15 cellular contexts compared by ENCODE assay signal in genomic region chr15:77487479-77487861, GRCh38.
DNase-seq lines count a peak whose midpoint lies in the region; ATAC-seq, FAIRE-seq and TF ChIP-seq lines count a peak whose summit lies in the region.
"Had no signal": no experiment of that assay in that cellular context is flagged by ENCODE, and none has a peak within 500 bp of the region (broad histone marks: within the 10 kb centered on the region; RNA-seq: fewer than 3 reads in every experiment).

No MANE protein-coding gene starts in this region.

- no peak overlapping the region for H3K4me3 Mint-ChIP-seq in progenitor cell of endocrine pancreas (ENCODE audit: low read depth)
- H3K4me3 Mint-ChIP-seq: activated B cell treated with CpG ODN at 0.5 μM for 24 hours had no signal

- in situ Hi-C loops in Panc1 (cut with HindIII; ENCODE audit: low pct_unique_long_range_greater_than_20kb, low sequenced_read_pairs) = no loop called here

- H3K4me3 ChIP-seq in Panc1 (ENCODE audit: low read depth in 2 of 2, low read length in 2 of 2) = no peak overlapping the region
- no peak overlapping the region for H3K4me3 ChIP-seq in cardiac muscle cell
- H3K4me3 ChIP-seq: dorsolateral prefrontal cortex had no signal

- peak; percentile 40 for FAIRE-seq in GM19239 (lab: Jason Lieb, UNC)

- TF ChIP-seq CTCF in Panc1 (IDR thresholded peaks at IDR 0.05) (no peak), cardiac muscle cell (IDR thresholded peaks at IDR 0.05; ENCODE audit: low read depth, low read length) (no peak), progenitor cell of endocrine pancreas (IDR thresholded peaks at IDR 0.05; ENCODE audit: unreplicated experiment) (no peak)

- peaks cover 10% of the 10 kb centered on the region for H3K36me3 Mint-ChIP-seq in progenitor cell of endocrine pancreas (ENCODE audit: insufficient read depth)

- peak overlapping the region; percentile 42 for H3K27ac Mint-ChIP-seq in progenitor cell of endocrine pancreas
- H3K27ac Mint-ChIP-seq: activated B cell treated with CpG ODN at 0.5 μM for 24 hours had no signal

- POLR2A ChIA-PET in Panc1 (lab: Charles Lee) = no interaction called here

- H3K9me3 ChIP-seq in Panc1 (ENCODE audit: control insufficient read depth, insufficient read depth, low read depth, low read length) (no peaks in the 10 kb centered on the region), cardiac muscle cell (ENCODE audit: low read depth) (no peaks in the 10 kb centered on the region)

- H3K27me3 ChIP-seq in Panc1 (ENCODE audit: control insufficient read depth, insufficient read depth, low read length) (no peaks in the 10 kb centered on the region), cardiac muscle cell (no peaks in the 10 kb centered on the region)
- H3K27me3 ChIP-seq: dorsolateral prefrontal cortex had no signal

- H3K4me1 Mint-ChIP-seq in progenitor cell of endocrine pancreas (ENCODE audit: low read depth) = no peaks in the 10 kb centered on the region

- ATAC-seq in Panc1 = no peak
- ATAC-seq in GM19324 (IDR thresholded peaks at IDR 0.05; ENCODE audit: low FRiP score, unreplicated experiment) = no peak
- no peak for ATAC-seq in HG03432 (IDR thresholded peaks at IDR 0.05; ENCODE audit: unreplicated experiment)

- H3K9me3 Mint-ChIP-seq in progenitor cell of endocrine pancreas (ENCODE audit: low read depth) = no peaks in the 10 kb centered on the region
- H3K9me3 Mint-ChIP-seq: activated B cell treated with CpG ODN at 0.5 μM for 24 hours had no signal

- BruUV-seq in Panc1 (replicated peaks; lab: Mats Ljungman, UMichigan) = no TSS peak

- H3K27me3 Mint-ChIP-seq in progenitor cell of endocrine pancreas = no peaks in the 10 kb centered on the region
- H3K27me3 Mint-ChIP-seq: activated B cell treated with CpG ODN at 0.5 μM for 24 hours had no signal

- CTCF ChIA-PET in Panc1 (lab: Charles Lee) = no interaction called here

- intact Hi-C loops in Panc1 (cut with micrococcal nuclease; ENCODE audit: unreplicated experiment) = no loop called here

- H3K36me3 ChIP-seq in Panc1 (ENCODE audit: control insufficient read depth, insufficient read depth, low read length) (peaks cover 3% of the 10 kb centered on the region), cardiac muscle cell (peaks cover 3% of the 10 kb centered on the region)

- H3K4me1 ChIP-seq in Panc1 (ENCODE audit: control insufficient read depth, insufficient read depth, low read length) (peaks cover 25% of the 10 kb centered on the region), cardiac muscle cell (ENCODE audit: low read depth) (peaks cover 41% of the 10 kb centered on the region)

- no peak for DNase-seq in GM19239 (ENCODE audit: insufficient read length, low spot score)
- DNase-seq in Panc1 (ENCODE audit: low read depth, low spot score) = no peak
- DNase-seq in cardiac muscle cell (ENCODE audit: low read depth in 1 of 2, low spot score in 1 of 2) = no peak
- DNase-seq in progenitor cell of endocrine pancreas (ENCODE audit: low spot score, unreplicated experiment) = no peak
- no peak for DNase-seq in activated effector memory CD4-positive, alpha-beta T cell treated with anti-CD3 and anti-CD28 coated beads, Interleukin-2, amount 50 U/mL, for 16 hours
- no peak for DNase-seq in amygdala (lab: John Stamatoyannopoulos, UW)
- DNase-seq: activated B cell treated with CpG ODN at 0.5 μM for 24 hours; dorsolateral prefrontal cortex; GF-D8; HCEC 1CT; NCI-H2029 treated with DMSO at 0.1 percent for 48 hours; NK-92 treated with Interleukin-12 subunit alpha and Interleukin-12 subunit beta, amount 100 ng/mL, for 24 hours had no signal

- H3K27ac ChIP-seq in Panc1 (ENCODE audit: low read length) (peak overlapping the region; percentile 5; the same call in 1 of the 2 replicates), cardiac muscle cell (peak overlapping the region; percentile 36)
- H3K27ac ChIP-seq: KMS-11 had no signal
